Comparison of ENCODE assay signal across 22 cellular contexts in genomic region chr15:50925281-50925680, GRCh38.
DNase-seq lines count a peak whose midpoint lies in the region; ATAC-seq and TF ChIP-seq lines count a peak whose summit lies in the region.
"Had no signal": no experiment of that assay in that cellular context is flagged by ENCODE, and none has a peak within 500 bp of the region (broad histone marks: within the 10 kb centered on the region; RNA-seq: fewer than 3 reads in every experiment).

No MANE protein-coding gene starts in this region.

- no peaks in the 10 kb centered on the region for H3K27me3 ChIP-seq in adipocyte (replicated peaks; ENCODE audit: control insufficient read depth, insufficient read depth, low read length)
- H3K27me3 ChIP-seq: SJSA1 had no signal

- TF ChIP-seq CTCF in AG10803 (conservative IDR thresholded peaks at IDR 0.05; ENCODE audit: low read length): no peak

- peaks cover under 1% of the 10 kb centered on the region for H3K4me1 ChIP-seq in adipocyte (ENCODE audit: control insufficient read depth, insufficient read depth, low read length)
- H3K4me1 ChIP-seq: A549, SJSA1 had no signal

- ATAC-seq in HG03025 (IDR thresholded peaks at IDR 0.05; ENCODE audit: low FRiP score, unreplicated experiment): no peak
- ATAC-seq in HG03175 (IDR thresholded peaks at IDR 0.05; ENCODE audit: unreplicated experiment): no peak
- ATAC-seq in GM18873 (IDR thresholded peaks at IDR 0.05; ENCODE audit: low FRiP score, unreplicated experiment): no peak
- ATAC-seq: A549 had no signal

- no peaks in the 10 kb centered on the region for H3K9me3 ChIP-seq in adipocyte (ENCODE audit: control insufficient read depth, low read length)
- H3K9me3 ChIP-seq: A549, SJSA1 had no signal

- peaks cover 85% of the 10 kb centered on the region for H3K36me3 ChIP-seq in adipocyte (ENCODE audit: control insufficient read depth, insufficient read depth, low read length, severe bottlenecking)

- H3K9ac ChIP-seq in adipocyte (ENCODE audit: low read length): no peak overlapping the region
- H3K9ac ChIP-seq: GM23248 had no signal

- DNase-seq in AG10803 (ENCODE audit: low read depth) (peak; percentile 81), adipocyte (ENCODE audit: low read depth) (peak; percentile 42), fibroblast of peridontal ligament (ENCODE audit: extremely low read depth) (peak; percentile 74), NOMO-1 treated with DMSO at 0.1 percent for 48 hours (lab: John Stamatoyannopoulos, UW; ENCODE audit: unreplicated experiment) (no peak)
- DNase-seq: Calu3, DMS153, DND-41, GM23248, HCEC 1CT, NCI-H1048, NCI-H1417, NCI-H1694 treated with DMSO at 0.1 percent for 48 hours, NCI-H2081, NCI-H2227 treated with DMSO at 0.1 percent for 48 hours, NCI-H526 treated with DMSO at 0.1 percent for 48 hours, Right ventricle myocardium superior, RPMI8226 had no signal

- no peak overlapping the region for H3K4me3 ChIP-seq in AG10803 (ENCODE audit: low read length)
- no peak overlapping the region for H3K4me3 ChIP-seq in adipocyte (ENCODE audit: low read length)
- H3K4me3 ChIP-seq: A549, GM23248, SJSA1 had no signal
